ENCODE assay signal across 34 cellular contexts in the genomic region with DNA sequence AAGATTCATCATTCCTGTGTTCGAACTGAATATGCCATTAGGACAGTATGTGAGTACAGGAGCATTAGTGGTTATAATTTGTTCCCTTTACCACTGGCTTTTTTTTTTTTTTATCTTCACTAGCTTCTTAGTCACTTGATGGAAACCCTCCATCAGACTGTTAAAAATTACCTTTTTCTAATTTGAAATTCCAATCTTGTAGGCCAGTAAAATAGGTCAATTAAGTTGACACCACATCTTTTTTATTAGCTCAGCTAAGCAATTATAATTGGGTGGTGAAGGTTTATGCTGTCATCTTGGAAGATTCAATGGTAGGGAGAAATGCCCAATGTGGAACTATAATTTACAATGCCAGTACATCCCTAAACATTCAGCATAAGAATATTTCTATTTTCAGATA. TPM values are rescaled to one million over a fixed set of nuclear protein-coding genes. Genes with fewer than 3 reads are reported as not detected.
"Had no signal": no experiment of that assay in that cellular context is flagged by ENCODE, and none has a peak within 500 bp of the region (broad histone marks: within the 10 kb centered on the region; RNA-seq: fewer than 3 reads in every experiment).

No MANE protein-coding gene starts in this region.

- H3K4me2 ChIP-seq: PC-9 had no signal

- DNase-seq: activated B cell treated with CpG ODN at 0.5 μM for 24 hours; activated CD4-positive, alpha-beta memory T cell treated with anti-CD3 and anti-CD28 coated beads, Interleukin-2, amount 10 ng/mL, durations not matched to agents 7 days and 5 days; activated CD4-positive, alpha-beta T cell treated with anti-CD3 and anti-CD28 coated beads for 48 hours; activated CD4-positive, CD25-positive, alpha-beta regulatory T cell treated with anti-CD3 and anti-CD28 coated beads, Interleukin-2, amount 50 U/mL, for 72 hours; activated effector memory CD4-positive, alpha-beta T cell treated with anti-CD3 and anti-CD28 coated beads, Interleukin-2, amount 50 U/mL, for 16 hours; activated naive CD4-positive, alpha-beta T cell; activated naive CD8-positive, alpha-beta T cell treated with anti-CD3 and anti-CD28 coated beads, Interleukin-2, amount 10 ng/mL, durations not matched to agents 7 days and 5 days; activated T-cell treated with anti-CD3 and anti-CD28 coated beads, Interleukin-2, amount 50 U/mL, for 1 hour; activated T-cell treated with anti-CD3 and anti-CD28 coated beads, Interleukin-2, amount 50 U/mL, for 72 hours; amygdala; Kasumi-1; KG1; MG63; NCI-H1048; NCI-H1436; NCI-H1694; NCI-H1930; NCI-H2081 treated with DMSO at 0.1 percent for 48 hours; NCI-H226; NCI-H446 treated with DMSO at 0.1 percent for 48 hours; NCI-H524; NK-92 treated with Interleukin-12 subunit alpha and Interleukin-12 subunit beta, amount 100 ng/mL, for 24 hours; PC-9; Right ventricle myocardium superior; SW 1271; T-helper 1 cell; T-helper 2 cell; T-helper 9 cell had no signal

- H2AFZ ChIP-seq: PC-9 had no signal

- H3K4me3 Mint-ChIP-seq: activated B cell treated with CpG ODN at 0.5 μM for 24 hours; activated CD4-positive, alpha-beta memory T cell treated with anti-CD3 and anti-CD28 coated beads, Interleukin-2, amount 10 ng/mL, durations not matched to agents 7 days and 5 days; activated naive CD4-positive, alpha-beta T cell treated with anti-CD3 and anti-CD28 coated beads, Interleukin-2, amount 50 U/mL, for 24 hours; activated naive CD8-positive, alpha-beta T cell treated with anti-CD3 and anti-CD28 coated beads, Interleukin-2, amount 10 ng/mL, durations not matched to agents 7 days and 5 days; activated T-cell treated with anti-CD3 and anti-CD28 coated beads, Interleukin-2, amount 50 U/mL, for 72 hours; activated T-helper 17 cell treated with anti-CD3 and anti-CD28 coated beads, Interleukin-2, amount 50 U/mL, for 72 hours had no signal

- H3K4me3 ChIP-seq: ascending aorta, breast epithelium, MG63, PC-9 had no signal

- H3K9me3 Mint-ChIP-seq: activated B cell treated with CpG ODN at 0.5 μM for 24 hours; activated CD4-positive, alpha-beta memory T cell treated with anti-CD3 and anti-CD28 coated beads, Interleukin-2, amount 10 ng/mL, durations not matched to agents 7 days and 5 days; activated naive CD4-positive, alpha-beta T cell treated with anti-CD3 and anti-CD28 coated beads, Interleukin-2, amount 50 U/mL, for 24 hours; activated naive CD8-positive, alpha-beta T cell treated with anti-CD3 and anti-CD28 coated beads, Interleukin-2, amount 10 ng/mL, durations not matched to agents 7 days and 5 days; activated T-cell treated with anti-CD3 and anti-CD28 coated beads, Interleukin-2, amount 50 U/mL, for 72 hours; activated T-helper 17 cell treated with anti-CD3 and anti-CD28 coated beads, Interleukin-2, amount 50 U/mL, for 72 hours had no signal

- H3K27me3 ChIP-seq: ascending aorta had no signal

- H3K27ac ChIP-seq: ascending aorta, breast epithelium, PC-9, VCaP had no signal

- H3K27ac Mint-ChIP-seq: activated B cell treated with CpG ODN at 0.5 μM for 24 hours; activated CD4-positive, alpha-beta memory T cell treated with anti-CD3 and anti-CD28 coated beads, Interleukin-2, amount 10 ng/mL, durations not matched to agents 7 days and 5 days; activated naive CD4-positive, alpha-beta T cell treated with anti-CD3 and anti-CD28 coated beads, Interleukin-2, amount 50 U/mL, for 24 hours; activated naive CD8-positive, alpha-beta T cell treated with anti-CD3 and anti-CD28 coated beads, Interleukin-2, amount 10 ng/mL, durations not matched to agents 7 days and 5 days; activated T-cell treated with anti-CD3 and anti-CD28 coated beads, Interleukin-2, amount 50 U/mL, for 72 hours; activated T-helper 17 cell treated with anti-CD3 and anti-CD28 coated beads, Interleukin-2, amount 50 U/mL, for 72 hours had no signal

- H3K4me1 Mint-ChIP-seq: activated T-helper 17 cell treated with anti-CD3 and anti-CD28 coated beads, Interleukin-2, amount 50 U/mL, for 72 hours had no signal

- H3K9me3 ChIP-seq: ascending aorta, breast epithelium, MG63 had no signal

- H3K36me3 Mint-ChIP-seq: activated naive CD4-positive, alpha-beta T cell treated with anti-CD3 and anti-CD28 coated beads, Interleukin-2, amount 50 U/mL, for 24 hours; activated naive CD8-positive, alpha-beta T cell treated with anti-CD3 and anti-CD28 coated beads, Interleukin-2, amount 10 ng/mL, durations not matched to agents 7 days and 5 days had no signal

- H3K36me3 ChIP-seq: ascending aorta, breast epithelium, MG63 had no signal

- H3K4me1 ChIP-seq: breast epithelium had no signal

- ATAC-seq: activated T-cell treated with anti-CD3 and anti-CD28 coated beads, Interleukin-2, amount 50 U/mL, for 72 hours; activated T-helper 17 cell treated with anti-CD3 and anti-CD28 coated beads, Interleukin-2, amount 50 U/mL, for 72 hours had no signal

RNA-seq across cellular contexts. Expression of a gene that starts 6.1 kb away (rescaled TPM):
- total RNA-seq: activated CD4-positive, alpha-beta memory T cell treated with anti-CD3 and anti-CD28 coated beads, Interleukin-2, amount 10 ng/mL, durations not matched to agents 7 days and 5 days; activated T-helper 17 cell treated with anti-CD3 and anti-CD28 coated beads, Interleukin-2, amount 50 U/mL, for 72 hours; OCI-LY7 had no signal
